ENCODE assay signal across 1 cellular context in the genomic region with DNA sequence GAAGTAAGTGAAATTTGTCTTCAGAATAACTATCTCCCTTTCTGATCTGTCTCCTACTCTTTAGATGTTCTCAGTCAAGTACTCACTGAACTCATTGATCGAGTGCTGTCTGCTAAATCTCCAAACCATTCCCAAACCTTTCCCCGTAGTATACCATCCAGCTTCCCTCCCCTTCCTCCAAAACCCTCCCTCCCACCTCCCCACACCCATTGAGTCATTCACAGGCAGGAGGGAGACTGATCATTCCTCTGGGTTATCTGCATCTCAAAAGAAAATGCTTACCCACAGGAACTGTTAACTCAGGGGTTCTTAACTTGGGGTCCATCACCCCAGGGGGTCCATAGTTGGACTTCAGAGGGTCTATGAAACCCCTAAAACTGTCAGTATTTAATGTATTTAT.
TF ChIP-seq lines count a peak whose summit lies in the region.

No MANE protein-coding gene starts in this region.

TF ChIP-seq in HEK293, 187 proteins besides CTCF, POLR2A, EP300 and RAD21 (continued from another document):
- 0 out of 2 replicates have a peak, but pooled peaks have one; percentile 19 for TF ChIP-seq PATZ1 (tag by site-specific recombination; IDR thresholded peaks at IDR 0.05)
- no peak for TF ChIP-seq ZNF544 (tag by site-specific recombination; IDR thresholded peaks at IDR 0.05)
- TF ChIP-seq ZNF354C (tag by site-specific recombination; IDR thresholded peaks at IDR 0.05; ENCODE audit: borderline replicate concordance, low read depth) = no peak
- TF ChIP-seq ZNF514 (tag by site-specific recombination; IDR thresholded peaks at IDR 0.05) = no peak
- no peak for TF ChIP-seq ZNF555 (tag by site-specific recombination; conservative IDR thresholded peaks at IDR 0.05)
- TF ChIP-seq ZNF2 (tag by site-specific recombination; IDR thresholded peaks at IDR 0.05) = no peak
- TF ChIP-seq ZBTB7A (tag by site-specific recombination; IDR thresholded peaks at IDR 0.05; ENCODE audit: low read depth) = no peak
- TF ChIP-seq, protein P1, sequence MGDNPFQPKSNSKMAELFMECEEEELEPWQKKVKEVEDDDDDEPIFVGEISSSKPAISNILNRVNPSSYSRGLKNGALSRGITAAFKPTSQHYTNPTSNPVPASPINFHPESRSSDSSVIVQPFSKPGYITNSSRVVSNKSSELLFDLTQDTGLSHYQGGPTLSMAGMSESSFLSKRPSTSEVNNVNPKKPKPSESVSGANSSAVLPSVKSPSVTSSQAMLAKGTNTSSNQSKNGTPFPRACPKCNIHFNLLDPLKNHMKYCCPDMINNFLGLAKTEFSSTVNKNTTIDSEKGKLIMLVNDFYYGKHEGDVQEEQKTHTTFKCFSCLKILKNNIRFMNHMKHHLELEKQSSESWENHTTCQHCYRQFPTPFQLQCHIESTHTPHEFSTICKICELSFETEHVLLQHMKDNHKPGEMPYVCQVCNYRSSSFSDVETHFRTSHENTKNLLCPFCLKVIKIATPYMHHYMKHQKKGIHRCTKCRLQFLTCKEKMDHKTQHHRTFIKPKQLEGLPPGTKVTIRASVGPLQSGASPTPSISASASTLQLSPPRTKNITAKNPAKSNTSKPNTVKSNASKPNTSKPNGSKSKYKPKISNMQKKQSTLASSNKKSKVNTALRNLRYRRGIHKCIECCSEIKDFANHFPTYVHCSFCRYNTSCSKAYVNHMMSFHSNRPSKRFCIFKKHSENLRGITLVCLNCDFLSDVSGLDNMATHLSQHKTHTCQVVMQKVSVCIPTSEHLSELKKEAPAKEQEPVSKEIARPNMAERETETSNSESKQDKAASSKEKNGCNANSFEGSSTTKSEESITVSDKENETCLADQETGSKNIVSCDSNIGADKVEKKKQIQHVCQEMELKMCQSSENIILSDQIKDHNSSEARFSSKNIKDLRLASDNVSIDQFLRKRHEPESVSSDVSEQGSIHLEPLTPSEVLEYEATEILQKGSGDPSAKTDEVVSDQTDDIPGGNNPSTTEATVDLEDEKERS (tag by site-specific recombination; IDR thresholded peaks at IDR 0.05) = no peak
- no peak for TF ChIP-seq HOXC10 (CRISPR knock-in tag; IDR thresholded peaks at IDR 0.05)
- TF ChIP-seq ZSCAN23 (tag by site-specific recombination; IDR thresholded peaks at IDR 0.05) = no peak
- 0 out of 2 replicates have a peak, but pooled peaks have one; percentile 18 for TF ChIP-seq ZSCAN16 (tag by site-specific recombination; IDR thresholded peaks at IDR 0.05)
